In the genomic region with DNA sequence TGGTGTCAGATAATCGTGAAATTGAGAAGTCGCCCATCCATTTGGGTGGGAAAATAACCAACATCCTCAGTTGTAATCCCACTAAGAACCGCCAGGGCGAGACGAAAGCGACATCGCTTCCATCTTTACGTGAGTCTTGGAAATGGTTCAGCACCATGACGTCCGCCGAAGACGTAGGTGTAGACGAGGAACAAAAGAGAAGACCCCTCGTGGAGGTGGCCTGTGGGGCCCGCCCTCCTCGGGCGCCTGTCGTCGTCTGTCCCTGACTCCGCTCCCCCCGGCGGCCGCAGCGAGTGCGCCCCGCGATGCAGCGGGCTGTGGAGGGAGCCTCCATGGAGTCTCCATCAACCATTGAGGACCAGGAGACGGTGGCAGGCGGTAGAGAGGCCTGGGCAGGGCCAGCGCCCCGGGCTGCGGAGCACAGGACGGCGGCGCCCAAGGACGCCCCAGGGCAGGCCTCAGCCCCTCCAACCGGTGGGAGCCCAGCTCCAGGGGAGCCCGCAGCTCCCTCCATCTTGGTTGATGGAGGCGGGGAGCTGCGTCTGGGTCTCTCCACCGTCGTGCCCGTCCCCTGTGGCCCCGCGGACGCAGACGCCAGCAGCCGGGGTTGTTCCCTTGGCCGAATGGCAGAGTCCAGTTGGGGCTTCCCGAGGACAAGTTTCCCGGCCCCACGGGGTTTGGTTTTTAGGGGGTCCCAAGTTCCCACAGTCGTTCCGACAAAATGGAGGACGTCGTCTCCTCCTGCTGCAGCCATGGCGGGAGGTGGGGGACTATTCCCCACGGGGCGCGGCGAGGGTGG, we compare ENCODE assay signal across 8 cellular contexts. TPM values are rescaled to one million over a fixed set of nuclear protein-coding genes. Genes with fewer than 3 reads are reported as not detected.
DNase-seq lines count a peak whose midpoint lies in the region; ATAC-seq and TF ChIP-seq lines count a peak whose summit lies in the region.

No MANE protein-coding gene starts in this region.

- H3K4me2 ChIP-seq in BLaER1 (peak overlapping the region; percentile 90), OCI-LY7 (ENCODE audit: low read length) (peak overlapping the region; percentile 76)

- CTCF ChIA-PET in OCI-LY7 (lab: Charles Lee; ENCODE audit: unreplicated experiment) = no interaction called here

- H2AFZ ChIP-seq in OCI-LY7 (ENCODE audit: low read length) = peak overlapping the region; percentile 84

- H3K9me3 ChIP-seq in BLaER1 (no peaks in the 10 kb centered on the region), OCI-LY7 (ENCODE audit: low read length) (no peaks in the 10 kb centered on the region)

- H3K27me3 ChIP-seq in BLaER1 = no peaks in the 10 kb centered on the region

- H3K36me3 ChIP-seq in BLaER1 = peaks cover 17% of the 10 kb centered on the region
- H3K36me3 ChIP-seq in OCI-LY7 (ENCODE audit: insufficient read depth, low read length) = peaks cover 20% of the 10 kb centered on the region

- ATAC-seq in GM19351 (IDR thresholded peaks at IDR 0.05; ENCODE audit: unreplicated experiment) = peak; percentile 25
- peak; percentile 15 for ATAC-seq in activated T-helper 17 cell treated with anti-CD3 and anti-CD28 coated beads, Interleukin-2, amount 50 U/mL, for 72 hours (replicated peaks)
- peak in 1 of 2 donors; percentile 1 for ATAC-seq in natural killer cell treated with Interleukin-12 subunit alpha and Interleukin-12 subunit beta and Interleukin-15 and Interleukin-18, amount 100 ng/mL, for 72 hours
- ATAC-seq in stimulated activated naive B cell treated with anti-CD40 and anti-IgM and Interleukin-4, amounts not matched to agents 10 μg/mL and 1 μg/mL and 100 μg/mL, for 72 hours (replicated peaks) = peak; percentile 35

- peaks cover 33% of the 10 kb centered on the region for H3K36me3 Mint-ChIP-seq in activated T-helper 17 cell treated with anti-CD3 and anti-CD28 coated beads, Interleukin-2, amount 50 U/mL, for 72 hours (ENCODE audit: low read depth)
- H3K36me3 Mint-ChIP-seq in natural killer cell treated with Interleukin-12 subunit alpha and Interleukin-12 subunit beta and Interleukin-15 and Interleukin-18, amount 100 ng/mL, for 72 hours = no peaks in the 10 kb centered on the region
- peaks cover 5 to 8% of the 10 kb centered on the region in 2 donors for H3K36me3 Mint-ChIP-seq in stimulated activated naive B cell treated with anti-CD40 and anti-IgM and Interleukin-4, amounts not matched to agents 10 μg/mL and 1 μg/mL and 100 μg/mL, for 72 hours

- intact Hi-C loops in OCI-LY7 (cut with micrococcal nuclease; ENCODE audit: unreplicated experiment) = loop anchor here (1.0 to 10.0 kb wide), 5 partner anchors 30 to 1710 kb away; a partner anchor contains a TSS

- peak overlapping the region; percentile 96 for H3K27ac ChIP-seq in BLaER1
- H3K27ac ChIP-seq in OCI-LY7 (ENCODE audit: low read depth, low read length, poor library complexity, severe bottlenecking) = peak overlapping the region; percentile 43

- DNase-seq in HT-29 (ENCODE audit: low spot score) = peak; percentile 56
- DNase-seq in OCI-LY7 (ENCODE audit: low spot score) = peak; percentile 75
- DNase-seq in fibroblast of pulmonary artery (ENCODE audit: low read depth) = peak; percentile 84
- DNase-seq in natural killer cell treated with Interleukin-12 subunit alpha and Interleukin-12 subunit beta and Interleukin-15 and Interleukin-18, amount 100 ng/mL, for 72 hours (ENCODE audit: low spot score) = peak; percentile 79
- peak; percentile 82 for DNase-seq in stimulated activated naive B cell treated with anti-CD40 and anti-IgM and Interleukin-4, amounts not matched to agents 10 μg/mL and 1 μg/mL and 100 μg/mL, for 72 hours

- H3K27ac Mint-ChIP-seq in activated T-helper 17 cell treated with anti-CD3 and anti-CD28 coated beads, Interleukin-2, amount 50 U/mL, for 72 hours = peak overlapping the region; percentile 56
- H3K27ac Mint-ChIP-seq in natural killer cell treated with Interleukin-12 subunit alpha and Interleukin-12 subunit beta and Interleukin-15 and Interleukin-18, amount 100 ng/mL, for 72 hours = peak overlapping the region in 1 of 2 donors; percentile 33
- H3K27ac Mint-ChIP-seq in stimulated activated naive B cell treated with anti-CD40 and anti-IgM and Interleukin-4, amounts not matched to agents 10 μg/mL and 1 μg/mL and 100 μg/mL, for 72 hours = peak overlapping the region; percentile 97

- H3K9me2 ChIP-seq in OCI-LY7 (ENCODE audit: insufficient read depth, low read length) = no peaks in the 10 kb centered on the region

- POLR2A ChIA-PET in OCI-LY7 (lab: Charles Lee) = interaction anchor here (1.0 to 1.5 kb wide), 2 partner anchors 12 to 15 kb away, joined by 4 to 5 read pairs; no protein-coding TSS in a partner anchor

- H3K4me3 Mint-ChIP-seq in activated T-helper 17 cell treated with anti-CD3 and anti-CD28 coated beads, Interleukin-2, amount 50 U/mL, for 72 hours = peak overlapping the region; percentile 68
- peak overlapping the region; percentile 81 for H3K4me3 Mint-ChIP-seq in natural killer cell treated with Interleukin-12 subunit alpha and Interleukin-12 subunit beta and Interleukin-15 and Interleukin-18, amount 100 ng/mL, for 72 hours
- H3K4me3 Mint-ChIP-seq in stimulated activated naive B cell treated with anti-CD40 and anti-IgM and Interleukin-4, amounts not matched to agents 10 μg/mL and 1 μg/mL and 100 μg/mL, for 72 hours = peak overlapping the region; percentile 85 to 93

- H3K79me2 ChIP-seq in OCI-LY7 (ENCODE audit: insufficient read depth, low read depth, low read length) = peaks cover 29% of the 10 kb centered on the region

- peaks cover 23% of the 10 kb centered on the region for H4K20me1 ChIP-seq in BLaER1
- peaks cover 7% of the 10 kb centered on the region; the same call in 1 of the 2 replicates for H4K20me1 ChIP-seq in OCI-LY7 (ENCODE audit: insufficient read depth, low read length)

- peaks cover 18% of the 10 kb centered on the region for H3K4me1 Mint-ChIP-seq in activated T-helper 17 cell treated with anti-CD3 and anti-CD28 coated beads, Interleukin-2, amount 50 U/mL, for 72 hours
- H3K4me1 Mint-ChIP-seq in natural killer cell treated with Interleukin-12 subunit alpha and Interleukin-12 subunit beta and Interleukin-15 and Interleukin-18, amount 100 ng/mL, for 72 hours (ENCODE audit: low read depth in 2 of 2) = peaks cover 19 to 21% of the 10 kb centered on the region in 2 donors
- peaks cover 15 to 32% of the 10 kb centered on the region in 2 donors for H3K4me1 Mint-ChIP-seq in stimulated activated naive B cell treated with anti-CD40 and anti-IgM and Interleukin-4, amounts not matched to agents 10 μg/mL and 1 μg/mL and 100 μg/mL, for 72 hours

- H3K4me1 ChIP-seq in BLaER1 (peaks cover 22% of the 10 kb centered on the region), OCI-LY7 (ENCODE audit: insufficient read depth, low read length, poor library complexity, severe bottlenecking) (peaks cover 28% of the 10 kb centered on the region)

- H3K9ac ChIP-seq in BLaER1 = peak overlapping the region; percentile 92

- TSS peak; percentile 85 for BruUV-seq in OCI-LY7 (replicated peaks; lab: Mats Ljungman, UMichigan)

- TF ChIP-seq CTCF in OCI-LY7 (conservative IDR thresholded peaks at IDR 0.05; ENCODE audit: low read length) = peak; percentile 74
- TF ChIP-seq CTCF in fibroblast of pulmonary artery (IDR thresholded peaks at IDR 0.05; ENCODE audit: low read length, missing control alignments) = peak; percentile 67

- no peaks in the 10 kb centered on the region for H3K9me3 Mint-ChIP-seq in activated T-helper 17 cell treated with anti-CD3 and anti-CD28 coated beads, Interleukin-2, amount 50 U/mL, for 72 hours
- H3K9me3 Mint-ChIP-seq in natural killer cell treated with Interleukin-12 subunit alpha and Interleukin-12 subunit beta and Interleukin-15 and Interleukin-18, amount 100 ng/mL, for 72 hours = no peaks in the 10 kb centered on the region
- no peaks in the 10 kb centered on the region for H3K9me3 Mint-ChIP-seq in stimulated activated naive B cell treated with anti-CD40 and anti-IgM and Interleukin-4, amounts not matched to agents 10 μg/mL and 1 μg/mL and 100 μg/mL, for 72 hours

- H3K4me3 ChIP-seq in BLaER1 = peak overlapping the region; percentile 91
- peak overlapping the region; percentile 96 for H3K4me3 ChIP-seq in OCI-LY7 (ENCODE audit: low read depth, low read length, poor library complexity, severe bottlenecking)
- peak overlapping the region; percentile 47 for H3K4me3 ChIP-seq in fibroblast of pulmonary artery (replicated peaks; ENCODE audit: low read depth, low read length)

- no peaks in the 10 kb centered on the region for H3K27me3 Mint-ChIP-seq in activated T-helper 17 cell treated with anti-CD3 and anti-CD28 coated beads, Interleukin-2, amount 50 U/mL, for 72 hours
- H3K27me3 Mint-ChIP-seq in natural killer cell treated with Interleukin-12 subunit alpha and Interleukin-12 subunit beta and Interleukin-15 and Interleukin-18, amount 100 ng/mL, for 72 hours = peaks cover 0 to 1% of the 10 kb centered on the region in 2 donors
- no peaks in the 10 kb centered on the region for H3K27me3 Mint-ChIP-seq in stimulated activated naive B cell treated with anti-CD40 and anti-IgM and Interleukin-4, amounts not matched to agents 10 μg/mL and 1 μg/mL and 100 μg/mL, for 72 hours

RNA-seq across cellular contexts. Expression of a gene that starts 1.0 kb away (rescaled TPM):
- total RNA-seq in HT-29 (2014; rRNA removed; shearing (Covaris generic)) = 35.3 and 39.2 TPM in 2 replicates
- total RNA-seq in OCI-LY7 (2014; rRNA removed; shearing (Covaris generic)) = 50.4 and 59.9 TPM in 2 replicates
- total RNA-seq in OCI-LY7 (2022) = 64.7 and 80.7 TPM in 2 replicates
- 100 to 1,000 TPM in 1 of 2 donors, 10 to 100 TPM in 1; 42.4 to 106 TPM for total RNA-seq in activated T-helper 17 cell treated with anti-CD3 and anti-CD28 coated beads, Interleukin-2, amount 50 U/mL, for 72 hours
- total RNA-seq in natural killer cell treated with Interleukin-12 subunit alpha and Interleukin-12 subunit beta and Interleukin-15 and Interleukin-18, amount 100 ng/mL, for 72 hours = 10 to 100 TPM; 37.7 to 56.7 TPM
